27 cellular contexts compared by ENCODE assay signal in genomic region chrX:105653891-105654290, GRCh38.
DNase-seq lines count a peak whose midpoint lies in the region; ATAC-seq and TF ChIP-seq lines count a peak whose summit lies in the region.
"Had no signal": no experiment of that assay in that cellular context is flagged by ENCODE, and none has a peak within 500 bp of the region (broad histone marks: within the 10 kb centered on the region; RNA-seq: fewer than 3 reads in every experiment).

No MANE protein-coding gene starts in this region.

- no CpG with 5 or more reads among the region's 2 CpGs for WGBS in mesenchymal stem cell
- WGBS in spleen, 5 donors: 77 to 89% (median 84%) methylated on average over 2 of the region's 2 CpGs

- no peak overlapping the region for H3K14ac ChIP-seq in mesenchymal stem cell (ENCODE audit: low read length in 2 of 2)

- H3K36me3 ChIP-seq in adipocyte (ENCODE audit: control insufficient read depth, insufficient read depth, low read length, severe bottlenecking) (no peaks in the 10 kb centered on the region), mesenchymal stem cell (ENCODE audit: control insufficient read depth in 1 of 2, insufficient read depth in 2 of 2, low read depth in 1 of 2, low read length in 2 of 2) (no peaks in the 10 kb centered on the region), spleen (no peaks in the 10 kb centered on the region)

- intact Hi-C loops in spleen (cut with DNase I; ENCODE audit: low total_unique reads) (no loop called here), sciatic nerve (cut with DNase I) (no loop called here)

- DNase-seq in adipocyte (ENCODE audit: low read depth) (peak; percentile 27), cardiac fibroblast (ENCODE audit: low read depth in 2 of 2) (peak; percentile 13 to 31), mesenchymal stem cell (peak; percentile 44), spleen (no peak), GM20000 (ENCODE audit: low spot score) (no peak), DMS153 (lab: John Stamatoyannopoulos, UW) (no peak), sciatic nerve (ENCODE audit: low spot score) (no peak)
- DNase-seq: ACHN; AML-193; C1 segment of cervical spinal cord; Calu3; CD8-positive, alpha-beta memory T cell; DMS53; GF-D8; H7; HFFc6; KBM-7; NCI-H1105; NCI-H146; NCI-H2029 treated with DMSO at 0.1 percent for 48 hours; NCI-H226; NCI-H524; NCI-H774; NK-92 treated with Interleukin-12 subunit alpha and Interleukin-12 subunit beta, amount 100 ng/mL, for 24 hours; SIG-M5; SK-N-SH had no signal

- H3K27me3 ChIP-seq in adipocyte (replicated peaks; ENCODE audit: control insufficient read depth, insufficient read depth, low read length) (no peaks in the 10 kb centered on the region), mesenchymal stem cell (ENCODE audit: control insufficient read depth in 1 of 2, insufficient read depth in 1 of 2, low read length in 2 of 2) (peaks cover 0 to 24% of the 10 kb centered on the region in 2 experiments), spleen (replicated peaks in 1 of 7) (no peaks in the 10 kb centered on the region)

- no peaks in the 10 kb centered on the region for H3K79me1 ChIP-seq in mesenchymal stem cell (replicated peaks; ENCODE audit: low read length, poor library complexity, severe bottlenecking)

- H2BK5ac ChIP-seq in mesenchymal stem cell (ENCODE audit: low read depth, low read length, poor library complexity, severe bottlenecking): no peak overlapping the region

- no peak overlapping the region for H3K4me3 ChIP-seq in adipocyte (ENCODE audit: low read length)
- no peak overlapping the region for H3K4me3 ChIP-seq in cardiac fibroblast (replicated peaks in 1 of 2; ENCODE audit: low read depth in 2 of 2, low read length in 2 of 2)
- H3K4me3 ChIP-seq in mesenchymal stem cell (ENCODE audit: insufficient read depth in 1 of 2, low read depth in 1 of 2, low read length in 2 of 2): no peak overlapping the region
- H3K4me3 ChIP-seq in spleen: no peak overlapping the region

- no peak overlapping the region for H3K18ac ChIP-seq in mesenchymal stem cell (ENCODE audit: low read depth in 1 of 2, low read length in 2 of 2)

- H2BK15ac ChIP-seq in mesenchymal stem cell (ENCODE audit: low read depth, poor library complexity, severe bottlenecking): no peak overlapping the region

- no peak overlapping the region for H3K4me2 ChIP-seq in mesenchymal stem cell (ENCODE audit: low read length, poor library complexity, severe bottlenecking)
- H3K4me2 ChIP-seq: SK-N-SH had no signal

- H3K9me3 ChIP-seq in adipocyte (ENCODE audit: control insufficient read depth, low read length) (no peaks in the 10 kb centered on the region), mesenchymal stem cell (ENCODE audit: control insufficient read depth, low read length) (no peaks in the 10 kb centered on the region), spleen (no peaks in the 10 kb centered on the region)
- H3K9me3 ChIP-seq: SK-N-SH had no signal

- no peak overlapping the region for H3K27ac ChIP-seq in mesenchymal stem cell (ENCODE audit: low read length, poor library complexity, severe bottlenecking)
- H3K27ac ChIP-seq in spleen: no peak overlapping the region

- H3K4me1 ChIP-seq in adipocyte (ENCODE audit: control insufficient read depth, insufficient read depth, low read length): peaks cover 4% of the 10 kb centered on the region
- H3K4me1 ChIP-seq in mesenchymal stem cell (ENCODE audit: control insufficient read depth, insufficient read depth, low read depth, low read length): no peaks in the 10 kb centered on the region
- H3K4me1 ChIP-seq in spleen: no peaks in the 10 kb centered on the region

- TF ChIP-seq POLR2A in spleen (IDR thresholded peaks at IDR 0.05): no peak

- H2AFZ ChIP-seq in mesenchymal stem cell (ENCODE audit: low read depth, low read length): no peak overlapping the region

- no peak overlapping the region for H2AK5ac ChIP-seq in mesenchymal stem cell (ENCODE audit: low read length, severe bottlenecking)

- H2BK120ac ChIP-seq in mesenchymal stem cell (ENCODE audit: low read depth, low read length): no peak overlapping the region

- no peak overlapping the region for H4K91ac ChIP-seq in mesenchymal stem cell (ENCODE audit: low read length)

- no peak overlapping the region for H3K9ac ChIP-seq in adipocyte (ENCODE audit: low read length)
- H3K9ac ChIP-seq in mesenchymal stem cell (ENCODE audit: low read length): no peak overlapping the region
- H3K9ac ChIP-seq: SK-N-SH had no signal

- H3K23ac ChIP-seq in mesenchymal stem cell (ENCODE audit: low read length in 2 of 2): no peak overlapping the region

- no peak overlapping the region for H2BK12ac ChIP-seq in mesenchymal stem cell (ENCODE audit: low read length in 2 of 2)

- no peak overlapping the region for H4K8ac ChIP-seq in mesenchymal stem cell (ENCODE audit: low read length)

- H3K4ac ChIP-seq in mesenchymal stem cell (ENCODE audit: low read depth in 1 of 2, low read length in 2 of 2): no peak overlapping the region

- ATAC-seq in sciatic nerve: no peak
- ATAC-seq: Panc1 had no signal

- no peak for TF ChIP-seq CTCF in cardiac fibroblast (IDR thresholded peaks at IDR 0.05; ENCODE audit: low read depth, low read length)
- no peak for TF ChIP-seq CTCF in spleen (IDR thresholded peaks at IDR 0.05 in 8 of 11, conservative IDR thresholded peaks at IDR 0.05 in 3 of 11)
- no peak for TF ChIP-seq CTCF in GM20000 (IDR thresholded peaks at IDR 0.05; ENCODE audit: extremely low read depth, missing control alignments)

Comparison
In these comparisons a context has a peak if more than half of its experiments do, and no peak if none do; other contexts are left out.
1. DNase-seq: peak in adipocyte (single experiment), cardiac fibroblast (2 of 2) and mesenchymal stem cell (single experiment); none in spleen (single experiment), GM20000 (single experiment), DMS153 (single experiment) and sciatic nerve (single experiment).